In the genomic region with DNA sequence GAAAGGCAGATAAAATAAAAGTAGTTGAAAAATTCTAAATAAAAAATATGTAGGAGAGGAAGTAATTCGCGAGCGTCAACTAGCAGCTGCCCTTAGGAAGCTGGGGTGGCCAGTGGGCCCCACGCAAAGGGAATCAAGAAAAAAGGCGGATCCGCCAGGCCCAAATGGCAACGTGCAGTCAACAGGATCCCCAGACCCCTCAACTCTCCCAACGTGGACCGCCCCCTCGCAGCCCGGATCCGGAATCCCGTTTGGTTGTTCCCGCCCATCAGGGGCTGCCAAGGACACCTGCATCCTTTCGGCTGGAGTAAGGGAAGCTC, we compare ENCODE assay signal across 8 cellular contexts. TPM values are rescaled to one million over a fixed set of nuclear protein-coding genes. Genes with fewer than 3 reads are reported as not detected.
A peak's percentile ranks its signal among the peaks of the same experiment; 100 is the strongest.
DNase-seq lines count a peak whose midpoint lies in the region; ATAC-seq and TF ChIP-seq lines count a peak whose summit lies in the region.

No MANE protein-coding gene starts in this region.

- peak overlapping the region; percentile 93 for H3K27ac Mint-ChIP-seq in T-helper 1 cell treated with Interleukin-12 subunit alpha and Interleukin-12 subunit beta and Interleukin-4 antibody, amounts not matched to agents 30 μg/mL and 1 μg/mL, for 36 hours
- H3K27ac Mint-ChIP-seq in activated T-helper 17 cell treated with anti-CD3 and anti-CD28 coated beads, Interleukin-2, amount 50 U/mL, for 72 hours: peak overlapping the region; percentile 99

- no peaks in the 10 kb centered on the region for H3K36me3 ChIP-seq in iPS-15b (ENCODE audit: control insufficient read depth, insufficient read depth, low read length)

- H3K27me3 ChIP-seq in iPS-15b (ENCODE audit: control insufficient read depth, insufficient read depth, low read length): no peaks in the 10 kb centered on the region

- peaks cover 13% of the 10 kb centered on the region for H3K4me1 Mint-ChIP-seq in T-helper 1 cell treated with Interleukin-12 subunit alpha and Interleukin-12 subunit beta and Interleukin-4 antibody, amounts not matched to agents 30 μg/mL and 1 μg/mL, for 36 hours (ENCODE audit: low read depth)
- peaks cover 7% of the 10 kb centered on the region for H3K4me1 Mint-ChIP-seq in activated T-helper 17 cell treated with anti-CD3 and anti-CD28 coated beads, Interleukin-2, amount 50 U/mL, for 72 hours

- no peaks in the 10 kb centered on the region for H3K9me3 ChIP-seq in iPS-15b (ENCODE audit: control insufficient read depth, insufficient read depth, low read length)

- in situ Hi-C loops in GM13976 (cut with MboI; ENCODE audit: low sequenced_read_pairs, unreplicated experiment): no loop called here

- H3K4me1 ChIP-seq in iPS-15b (ENCODE audit: control insufficient read depth, insufficient read depth, low read length): peaks cover 3% of the 10 kb centered on the region

- peak overlapping the region; percentile 98 for H3K4me3 ChIP-seq in iPS-15b (ENCODE audit: low read depth, low read length)

- peak; percentile 18 for ATAC-seq in HG03064 (IDR thresholded peaks at IDR 0.05; ENCODE audit: low read depth, unreplicated experiment)
- ATAC-seq in activated T-helper 17 cell treated with anti-CD3 and anti-CD28 coated beads, Interleukin-2, amount 50 U/mL, for 72 hours (replicated peaks): peak; percentile 35
- ATAC-seq in stimulated activated naive CD8-positive, alpha-beta T cell treated with anti-CD3 and anti-CD28 coated beads, Interleukin-15, Interleukin-2, amounts not matched to agents 100 U/mL and 50 U/mL, for 24 hours: peak; percentile 28

- TF ChIP-seq CTCF in GM13976 (IDR thresholded peaks at IDR 0.05; ENCODE audit: borderline replicate concordance, control extremely low read depth, extremely low read depth, insufficient read depth, missing control alignments): no peak

- no peak overlapping the region for H3K9ac ChIP-seq in iPS-15b (ENCODE audit: low read depth, low read length)

- DNase-seq in T-helper 1 cell (no peak), DMS53 treated with DMSO at 0.1 percent for 48 hours (lab: John Stamatoyannopoulos, UW; ENCODE audit: unreplicated experiment) (no peak), GM13976 (ENCODE audit: low spot score) (no peak)
- no peak for DNase-seq in stimulated activated naive CD8-positive, alpha-beta T cell treated with anti-CD3 and anti-CD28 coated beads, Interleukin-15, Interleukin-2, amounts not matched to agents 100 U/mL and 50 U/mL, for 24 hours

- peak overlapping the region; percentile 99 for H3K4me3 Mint-ChIP-seq in T-helper 1 cell treated with Interleukin-12 subunit alpha and Interleukin-12 subunit beta and Interleukin-4 antibody, amounts not matched to agents 30 μg/mL and 1 μg/mL, for 36 hours
- H3K4me3 Mint-ChIP-seq in activated T-helper 17 cell treated with anti-CD3 and anti-CD28 coated beads, Interleukin-2, amount 50 U/mL, for 72 hours: peak overlapping the region; percentile 98

- no peaks in the 10 kb centered on the region for H3K27me3 Mint-ChIP-seq in T-helper 1 cell treated with Interleukin-12 subunit alpha and Interleukin-12 subunit beta and Interleukin-4 antibody, amounts not matched to agents 30 μg/mL and 1 μg/mL, for 36 hours (ENCODE audit: low read depth)
- no peaks in the 10 kb centered on the region for H3K27me3 Mint-ChIP-seq in activated T-helper 17 cell treated with anti-CD3 and anti-CD28 coated beads, Interleukin-2, amount 50 U/mL, for 72 hours

- no peaks in the 10 kb centered on the region for H3K9me3 Mint-ChIP-seq in T-helper 1 cell treated with Interleukin-12 subunit alpha and Interleukin-12 subunit beta and Interleukin-4 antibody, amounts not matched to agents 30 μg/mL and 1 μg/mL, for 36 hours
- H3K9me3 Mint-ChIP-seq in activated T-helper 17 cell treated with anti-CD3 and anti-CD28 coated beads, Interleukin-2, amount 50 U/mL, for 72 hours: no peaks in the 10 kb centered on the region

- peaks cover 5% of the 10 kb centered on the region for H3K36me3 Mint-ChIP-seq in T-helper 1 cell treated with Interleukin-12 subunit alpha and Interleukin-12 subunit beta and Interleukin-4 antibody, amounts not matched to agents 30 μg/mL and 1 μg/mL, for 36 hours (ENCODE audit: low read depth)
- peaks cover 30% of the 10 kb centered on the region for H3K36me3 Mint-ChIP-seq in activated T-helper 17 cell treated with anti-CD3 and anti-CD28 coated beads, Interleukin-2, amount 50 U/mL, for 72 hours (ENCODE audit: low read depth)

RNA-seq across cellular contexts. Expression of gene DZANK1, which starts 0.3 kb away (rescaled TPM):
- total RNA-seq in activated T-helper 17 cell treated with anti-CD3 and anti-CD28 coated beads, Interleukin-2, amount 50 U/mL, for 72 hours: 1 to 10 TPM; 2.1 to 3.2 TPM

RNA-seq across cellular contexts. Expression of gene POLR3F, which starts 0.7 kb away (rescaled TPM):
- 1 to 10 TPM; 5.8 to 9.5 TPM for total RNA-seq in activated T-helper 17 cell treated with anti-CD3 and anti-CD28 coated beads, Interleukin-2, amount 50 U/mL, for 72 hours

RNA-seq across cellular contexts. Expression of gene RBBP9, which starts 30.5 kb away (rescaled TPM):
- total RNA-seq in activated T-helper 17 cell treated with anti-CD3 and anti-CD28 coated beads, Interleukin-2, amount 50 U/mL, for 72 hours: 10 to 100 TPM; 12.5 to 18.3 TPM

RNA-seq across cellular contexts. Expression of gene SEC23B, which starts 41.2 kb away (rescaled TPM):
- total RNA-seq in activated T-helper 17 cell treated with anti-CD3 and anti-CD28 coated beads, Interleukin-2, amount 50 U/mL, for 72 hours: 100 to 1,000 TPM in 1 of 2 donors, 10 to 100 TPM in 1; 97.7 to 105 TPM
